ENCODE assay signal across 8 cellular contexts in the genomic region with DNA sequence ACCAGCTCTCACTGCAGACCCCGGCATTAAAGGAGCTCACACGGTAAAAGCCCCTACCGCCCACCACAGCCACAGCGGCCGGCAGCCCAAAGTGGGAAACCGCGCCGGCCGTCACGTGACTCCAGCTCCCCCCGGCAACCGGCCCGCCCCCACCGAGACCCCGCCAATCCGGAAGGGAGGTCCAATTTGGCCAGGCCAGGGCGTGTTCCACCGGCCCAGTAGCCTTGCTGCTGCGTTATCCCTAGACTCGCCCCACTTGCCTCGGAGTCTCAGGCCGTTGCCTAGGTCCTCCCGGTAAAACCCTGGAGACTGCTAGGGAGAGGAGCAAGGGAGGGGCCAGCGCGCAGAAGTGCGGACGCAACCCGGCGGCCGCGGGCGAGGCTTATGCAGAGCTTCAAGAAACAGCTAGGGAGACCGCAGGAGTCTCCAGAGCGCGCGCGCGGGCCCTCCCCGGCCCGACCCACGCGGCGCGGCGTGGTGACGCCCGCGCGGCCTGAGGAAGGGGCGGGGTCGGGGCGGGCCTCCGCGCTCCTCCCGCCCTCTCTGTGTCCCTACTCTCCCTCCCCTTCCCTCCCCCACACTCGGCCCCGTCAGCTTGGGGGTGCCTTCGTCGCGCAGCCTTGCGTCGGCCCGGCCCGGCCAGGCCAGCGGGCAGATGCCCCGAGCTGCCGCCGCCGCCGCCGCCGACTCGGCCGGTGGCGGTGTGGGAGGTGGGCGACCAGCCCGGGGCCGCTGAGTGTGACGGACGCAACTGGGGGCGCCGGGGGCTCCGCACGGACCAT. TPM values are rescaled to one million over a fixed set of nuclear protein-coding genes. Genes with fewer than 3 reads are reported as not detected.
DNase-seq lines count a peak whose midpoint lies in the region; ATAC-seq, FAIRE-seq and TF ChIP-seq lines count a peak whose summit lies in the region.

A gene with protein sequence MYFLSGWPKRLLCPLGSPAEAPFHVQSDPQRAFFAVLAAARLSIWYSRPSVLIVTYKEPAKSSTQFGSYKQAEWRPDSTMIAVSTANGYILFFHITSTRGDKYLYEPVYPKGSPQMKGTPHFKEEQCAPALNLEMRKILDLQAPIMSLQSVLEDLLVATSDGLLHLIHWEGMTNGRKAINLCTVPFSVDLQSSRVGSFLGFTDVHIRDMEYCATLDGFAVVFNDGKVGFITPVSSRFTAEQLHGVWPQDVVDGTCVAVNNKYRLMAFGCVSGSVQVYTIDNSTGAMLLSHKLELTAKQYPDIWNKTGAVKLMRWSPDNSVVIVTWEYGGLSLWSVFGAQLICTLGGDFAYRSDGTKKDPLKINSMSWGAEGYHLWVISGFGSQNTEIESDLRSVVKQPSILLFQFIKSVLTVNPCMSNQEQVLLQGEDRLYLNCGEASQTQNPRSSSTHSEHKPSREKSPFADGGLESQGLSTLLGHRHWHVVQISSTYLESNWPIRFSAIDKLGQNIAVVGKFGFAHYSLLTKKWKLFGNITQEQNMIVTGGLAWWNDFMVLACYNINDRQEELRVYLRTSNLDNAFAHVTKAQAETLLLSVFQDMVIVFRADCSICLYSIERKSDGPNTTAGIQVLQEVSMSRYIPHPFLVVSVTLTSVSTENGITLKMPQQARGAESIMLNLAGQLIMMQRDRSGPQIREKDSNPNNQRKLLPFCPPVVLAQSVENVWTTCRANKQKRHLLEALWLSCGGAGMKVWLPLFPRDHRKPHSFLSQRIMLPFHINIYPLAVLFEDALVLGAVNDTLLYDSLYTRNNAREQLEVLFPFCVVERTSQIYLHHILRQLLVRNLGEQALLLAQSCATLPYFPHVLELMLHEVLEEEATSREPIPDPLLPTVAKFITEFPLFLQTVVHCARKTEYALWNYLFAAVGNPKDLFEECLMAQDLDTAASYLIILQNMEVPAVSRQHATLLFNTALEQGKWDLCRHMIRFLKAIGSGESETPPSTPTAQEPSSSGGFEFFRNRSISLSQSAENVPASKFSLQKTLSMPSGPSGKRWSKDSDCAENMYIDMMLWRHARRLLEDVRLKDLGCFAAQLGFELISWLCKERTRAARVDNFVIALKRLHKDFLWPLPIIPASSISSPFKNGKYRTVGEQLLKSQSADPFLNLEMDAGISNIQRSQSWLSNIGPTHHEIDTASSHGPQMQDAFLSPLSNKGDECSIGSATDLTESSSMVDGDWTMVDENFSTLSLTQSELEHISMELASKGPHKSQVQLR (N-terminal part only) (plus strand): TSS at position 578 of the 782 bp plus-strand sequence. CDS start 203 bp downstream, at position 781.

- TF ChIP-seq POLR2A in thyroid gland (IDR thresholded peaks at IDR 0.05): peak; percentile 59 to 97

- no peaks in the 10 kb centered on the region for H3K27me3 ChIP-seq in pancreas
- H3K27me3 ChIP-seq in thyroid gland: no peaks in the 10 kb centered on the region

- H3K9me3 ChIP-seq in pancreas (no peaks in the 10 kb centered on the region), thyroid gland (no peaks in the 10 kb centered on the region)

- H3K27ac Mint-ChIP-seq in activated naive CD8-positive, alpha-beta T cell treated with anti-CD3 and anti-CD28 coated beads, Interleukin-2, amount 50 U/mL, for 24 hours: peak within 1 kb of the TSS; percentile 92

- H3K4me3 ChIP-seq in GM12864 (ENCODE audit: low read depth, low read length): peak within 1 kb of the TSS; percentile 97
- H3K4me3 ChIP-seq in pancreas: peak within 1 kb of the TSS; percentile 96 to 99 (median 98)
- H3K4me3 ChIP-seq in thyroid gland (replicated peaks in 1 of 3): peak within 1 kb of the TSS; percentile 86 to 97 (median 96)

- H3K27me3 Mint-ChIP-seq in activated naive CD8-positive, alpha-beta T cell treated with anti-CD3 and anti-CD28 coated beads, Interleukin-2, amount 50 U/mL, for 24 hours: no peaks in the 10 kb centered on the region

- FAIRE-seq in pancreas (lab: Jason Lieb, UNC): no peak

- intact Hi-C loops in Right ventricle myocardium superior (cut with DNase I): no loop called here
- intact Hi-C loops in pancreas (cut with DNase I): no loop called here
- intact Hi-C loops in thyroid gland (cut with DNase I): loop anchor here (10.0 kb wide), 1 partner anchor 86 kb away; no protein-coding TSS in a partner anchor

- DNase-seq in GM12864 (ENCODE audit: low read depth): peak; percentile 73
- peak; percentile 90 for DNase-seq in NCI-H1105 (lab: John Stamatoyannopoulos, UW)
- peak; percentile 86 for DNase-seq in SW480 (ENCODE audit: low spot score)
- DNase-seq in activated naive CD8-positive, alpha-beta T cell treated with anti-CD3 and anti-CD28 coated beads, Interleukin-2, amount 50 U/mL, for 24 hours: peak; percentile 90
- DNase-seq in Right ventricle myocardium superior: peak; percentile 95
- peak; percentile 86 to 93 (median 90) for DNase-seq in pancreas
- peak; percentile 92 to 93 for DNase-seq in thyroid gland

- H3K36me3 Mint-ChIP-seq in activated naive CD8-positive, alpha-beta T cell treated with anti-CD3 and anti-CD28 coated beads, Interleukin-2, amount 50 U/mL, for 24 hours (ENCODE audit: low read depth): peaks cover 2% of the 10 kb centered on the region

- 0 to 1% methylated on average over 48 to 84 of the region's 84 CpGs for WGBS in pancreas, 2 donors
- WGBS in thyroid gland, 2 donors: 2% methylated on average over 22 of the region's 84 CpGs; no CpG with 5 or more reads in 1 of the 2 donors

- H3K27ac ChIP-seq in pancreas: peak within 1 kb of the TSS; percentile 90 to 96 (median 95)
- peak within 1 kb of the TSS; percentile 88 to 93 (median 92) for H3K27ac ChIP-seq in thyroid gland

- peaks cover 71% of the 10 kb centered on the region for H3K4me1 Mint-ChIP-seq in activated naive CD8-positive, alpha-beta T cell treated with anti-CD3 and anti-CD28 coated beads, Interleukin-2, amount 50 U/mL, for 24 hours

- TF ChIP-seq CTCF in GM12864 (IDR thresholded peaks at IDR 0.05; ENCODE audit: low read depth, low read length, missing control alignments) (no peak), pancreas (IDR thresholded peaks at IDR 0.05) (peak in 1 of 4 donors; percentile 6), thyroid gland (IDR thresholded peaks at IDR 0.05) (peak in 3 of 6 experiments; percentile 13 to 27 (median 14))

- no peaks in the 10 kb centered on the region for H3K9me3 Mint-ChIP-seq in activated naive CD8-positive, alpha-beta T cell treated with anti-CD3 and anti-CD28 coated beads, Interleukin-2, amount 50 U/mL, for 24 hours

- peak within 1 kb of the TSS; percentile 96 for H3K4me3 Mint-ChIP-seq in activated naive CD8-positive, alpha-beta T cell treated with anti-CD3 and anti-CD28 coated beads, Interleukin-2, amount 50 U/mL, for 24 hours

- H3K36me3 ChIP-seq in pancreas (no peaks in the 10 kb centered on the region), thyroid gland (no peaks in the 10 kb centered on the region)

- ATAC-seq in HG02623 (IDR thresholded peaks at IDR 0.05; ENCODE audit: unreplicated experiment): peak; percentile 59
- peak; percentile 87 for ATAC-seq in activated naive CD8-positive, alpha-beta T cell treated with anti-CD3 and anti-CD28 coated beads, Interleukin-2, amount 50 U/mL, for 24 hours
- ATAC-seq in Right ventricle myocardium superior (ENCODE audit: poor library complexity): peak; percentile 94
- peak; percentile 86 to 92 (median 91) for ATAC-seq in pancreas

- H3K4me1 ChIP-seq in pancreas: peaks cover 13 to 33% (median 23%) of the 10 kb centered on the region in 3 donors
- H3K4me1 ChIP-seq in thyroid gland: peaks cover 31 to 37% of the 10 kb centered on the region in 2 donors

RNA-seq across cellular contexts. Expression of the gene that starts here (rescaled TPM):
- total RNA-seq in Right ventricle myocardium superior: 7.3 TPM
- total RNA-seq in pancreas: 10 to 100 TPM in 1 of 6 donors, 1 to 10 TPM in 5; 7.0 to 11.8 (median 9.4) TPM
- polyA plus RNA-seq in pancreas: 1 to 10 TPM; 2.9 to 4.2 TPM
- 10 to 100 TPM; 42.7 to 56.1 (median 44.9) TPM for total RNA-seq in thyroid gland

Comparison
In these comparisons a context has a peak if more than half of its experiments do, and no peak if none do; other contexts are left out.
1. Peak in every context shown above with its lines: DNase-seq, ATAC-seq, H3K4me3 ChIP-seq and H3K27ac ChIP-seq.